Comparison of ENCODE assay signal across 8 cellular contexts in the genomic region with DNA sequence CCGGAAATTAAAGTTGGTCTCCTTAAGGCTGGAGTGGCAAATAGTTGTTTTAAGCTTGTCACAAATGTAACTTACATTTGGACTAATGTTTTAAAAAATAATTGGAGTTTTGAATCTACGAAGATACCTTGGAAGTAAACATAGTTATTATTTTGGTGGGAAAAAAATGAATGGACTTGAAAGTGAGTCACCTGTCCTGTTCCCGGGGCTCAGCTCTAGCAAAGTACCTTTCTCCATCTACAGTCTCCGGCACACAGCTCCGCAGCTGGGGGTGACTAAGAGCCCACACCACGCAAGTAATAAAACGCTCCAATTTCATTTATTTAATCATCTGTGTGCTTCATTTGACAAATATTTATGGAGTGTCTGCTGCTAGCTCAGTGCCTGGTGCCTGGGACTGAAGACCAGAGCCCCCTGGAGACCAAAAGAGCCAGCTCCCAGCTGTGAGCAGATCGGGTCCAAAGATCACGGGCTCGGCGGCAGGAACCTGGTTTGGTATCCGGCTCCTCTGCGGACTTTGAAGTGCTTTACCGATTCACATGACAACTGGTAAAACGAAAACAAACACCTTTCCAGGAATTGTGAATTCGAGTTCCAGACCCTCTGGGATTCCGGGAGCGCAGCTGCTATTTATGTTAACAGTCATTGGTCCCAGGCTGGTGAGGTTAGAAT. TPM values are rescaled to one million over a fixed set of nuclear protein-coding genes. Genes with fewer than 3 reads are reported as not detected.
DNase-seq lines count a peak whose midpoint lies in the region; ATAC-seq and TF ChIP-seq lines count a peak whose summit lies in the region.

No MANE protein-coding gene starts in this region.

- H3K79me2 ChIP-seq in hepatocyte, result peaks cover 32% of the 10 kb centered on the region

- no peak overlapping the region for H2AFZ ChIP-seq in hepatocyte

- peak overlapping the region; percentile 66 for H3K4me3 Mint-ChIP-seq in activated CD4-positive, alpha-beta T cell treated with anti-CD3 and anti-CD28 coated beads for 36 hours

- H3K9me3 ChIP-seq in hepatocyte (ENCODE audit: low read depth) (no peaks in the 10 kb centered on the region), uterus (no peaks in the 10 kb centered on the region)

- H3K27me3 ChIP-seq in hepatocyte (peaks cover 11% of the 10 kb centered on the region), uterus (peaks cover 14 to 49% of the 10 kb centered on the region in 2 donors)

- peak overlapping the region; percentile 85 for H3K27ac ChIP-seq in hepatocyte
- peak overlapping the region in 1 of 21 experiments; percentile 49 for H3K27ac ChIP-seq in skin epidermis
- H3K27ac ChIP-seq in uterus, result no peak overlapping the region

- peaks cover 25% of the 10 kb centered on the region for H3K4me1 Mint-ChIP-seq in activated CD4-positive, alpha-beta T cell treated with anti-CD3 and anti-CD28 coated beads for 36 hours

- no peak for TF ChIP-seq POLR2A in uterus (IDR thresholded peaks at IDR 0.05)

- intact Hi-C loops in activated CD4-positive, alpha-beta T cell treated with anti-CD3 and anti-CD28 coated beads for 36 hours (cut with DNase I, micrococcal nuclease), result loop anchor here in 1 of 2 experiments (5.0 kb wide), 2 partner anchors 109 to 469 kb away; partner anchors contain the start of gene PRDM15
- intact Hi-C loops in uterus (cut with DNase I; ENCODE audit: low total_unique reads), result no loop called here

- no peaks in the 10 kb centered on the region for H3K36me3 ChIP-seq in hepatocyte (replicated peaks; ENCODE audit: insufficient read depth, low read depth)
- H3K36me3 ChIP-seq in uterus, result no peaks in the 10 kb centered on the region

- ATAC-seq in activated CD4-positive, alpha-beta T cell treated with anti-CD3 and anti-CD28 coated beads for 36 hours, result peak; percentile 62

- H3K4me1 ChIP-seq in hepatocyte (ENCODE audit: insufficient read depth) (peaks cover 13% of the 10 kb centered on the region), uterus (peaks cover 0 to 5% of the 10 kb centered on the region in 2 donors)

- WGBS in hepatocyte (ENCODE audit: low lambda C conversion rate, missing lambda C conversion rate), result 2% methylated on average over 18 of the region's 18 CpGs

- H3K27me3 Mint-ChIP-seq in activated CD4-positive, alpha-beta T cell treated with anti-CD3 and anti-CD28 coated beads for 36 hours, result peaks cover 52% of the 10 kb centered on the region

- H3K27ac Mint-ChIP-seq in activated CD4-positive, alpha-beta T cell treated with anti-CD3 and anti-CD28 coated beads for 36 hours, result no peak overlapping the region

- DNase-seq in activated CD4-positive, alpha-beta T cell treated with anti-CD3 and anti-CD28 coated beads for 36 hours, result peak; percentile 46
- no peak for DNase-seq in activated CD4-positive, alpha-beta T cell treated with anti-CD3 and anti-CD28 coated beads for 1 hour
- DNase-seq in NCI-H2196 treated with DMSO at 0.1 percent for 48 hours (lab: John Stamatoyannopoulos, UW; ENCODE audit: unreplicated experiment), result peak; percentile 45
- DNase-seq in activated effector memory CD4-positive, alpha-beta T cell treated with anti-CD3 and anti-CD28 coated beads, Interleukin-2, amount 50 U/mL, for 16 hours, result peak; percentile 66
- DNase-seq in hepatocyte (ENCODE audit: low spot score), result peak; percentile 93
- no peak for DNase-seq in uterus
- no peak for DNase-seq in GF-D8 (lab: John Stamatoyannopoulos, UW)

- H3K4me3 ChIP-seq in hepatocyte (peak overlapping the region; percentile 0), skin epidermis (peak overlapping the region in 5 of 7 experiments; percentile 5 to 18 (median 12)), uterus (peak overlapping the region in 1 of 2 donors; percentile 2)

- peak overlapping the region; percentile 70 for H3K4me2 ChIP-seq in hepatocyte

- CTCF ChIA-PET in activated CD4-positive, alpha-beta T cell treated with anti-CD3 and anti-CD28 coated beads for 36 hours (lab: Charles Lee), result interaction anchor here (0.6 to 1.9 kb wide), 5 partner anchors 9 to 485 kb away, joined by 3 to 7 read pairs (median 3); no protein-coding TSS in a partner anchor

- no peaks in the 10 kb centered on the region for H3K36me3 Mint-ChIP-seq in activated CD4-positive, alpha-beta T cell treated with anti-CD3 and anti-CD28 coated beads for 36 hours (ENCODE audit: low read depth)

- no peaks in the 10 kb centered on the region for H3K9me3 Mint-ChIP-seq in activated CD4-positive, alpha-beta T cell treated with anti-CD3 and anti-CD28 coated beads for 36 hours (ENCODE audit: low read depth)

- POLR2A ChIA-PET in activated CD4-positive, alpha-beta T cell treated with anti-CD3 and anti-CD28 coated beads for 36 hours (lab: Charles Lee), result no interaction called here

- H4K20me1 ChIP-seq in hepatocyte (ENCODE audit: insufficient read depth, poor library complexity, severe bottlenecking), result peaks cover 26% of the 10 kb centered on the region

- peak; percentile 46 for TF ChIP-seq CTCF in hepatocyte (IDR thresholded peaks at IDR 0.05; ENCODE audit: poor library complexity)
- TF ChIP-seq CTCF in uterus (IDR thresholded peaks at IDR 0.05), result no peak

- no peaks in the 10 kb centered on the region for H3K9me2 ChIP-seq in hepatocyte (replicated peaks; ENCODE audit: insufficient read depth)

RNA-seq across cellular contexts. Expression of gene RIPK4, which starts 1.7 kb away (rescaled TPM):
- total RNA-seq in activated CD4-positive, alpha-beta T cell treated with anti-CD3 and anti-CD28 coated beads for 36 hours, result under 1 TPM; 0.56 to 0.64 TPM
- 19.7 and 32.8 TPM in 2 replicates for total RNA-seq in hepatocyte
- 28.1 and 31.0 TPM in 2 replicates for polyA plus RNA-seq in hepatocyte
- total RNA-seq in uterus, result 1 to 10 TPM in 1 of 4 donors, under 1 TPM in 1, not detected in 2; 0.29 to 9.7 TPM

Comparison
In these comparisons a context has a peak if more than half of its experiments do, and no peak if none do; other contexts are left out.
1. DNase-seq: peak in activated CD4-positive, alpha-beta T cell treated with anti-CD3 and anti-CD28 coated beads for 36 hours (single experiment), NCI-H2196 treated with DMSO at 0.1 percent for 48 hours (single experiment), activated effector memory CD4-positive, alpha-beta T cell treated with anti-CD3 and anti-CD28 coated beads, Interleukin-2, amount 50 U/mL, for 16 hours (single experiment) and hepatocyte (single experiment); none in activated CD4-positive, alpha-beta T cell treated with anti-CD3 and anti-CD28 coated beads for 1 hour (single experiment), uterus (0 of 2) and GF-D8 (single experiment).